In genomic region chr21:44341726-44342458, GRCh38 we compare ENCODE assay signal across 12 cellular contexts. TPM values are rescaled to one million over a fixed set of nuclear protein-coding genes. Genes with fewer than 3 reads are reported as not detected.
DNase-seq lines count a peak whose midpoint lies in the region; ATAC-seq, FAIRE-seq and TF ChIP-seq lines count a peak whose summit lies in the region.
"Not testable (repeated sequence)": the region's sequence is repeated elsewhere in the genome, so short reads cannot be mapped to it uniquely, and the experiment has no call there.
"Had no signal": no experiment of that assay in that cellular context is flagged by ENCODE, and none has a peak within 500 bp of the region (broad histone marks: within the 10 kb centered on the region; RNA-seq: fewer than 3 reads in every experiment).

No MANE protein-coding gene starts in this region.

- TF ChIP-seq POLR2A in K562 (conservative IDR thresholded peaks at IDR 0.05): not testable (repeated sequence)

- in situ Hi-C loops in K562 (cut with MboI): not testable (repeated sequence)

- H3K9me1 ChIP-seq in K562 (ENCODE audit: control insufficient read depth, insufficient read depth, low read length): not testable (repeated sequence)

- intact Hi-C loops in K562 (cut with micrococcal nuclease): not testable (repeated sequence)

- TF ChIP-seq CTCF in K562 (IDR thresholded peaks at IDR 0.05 in 2 of 3, conservative IDR thresholded peaks at IDR 0.05 in 1 of 3; ENCODE audit: insufficient read depth in 2 of 3, low read depth in 1 of 3, low read length in 3 of 3); hepatocyte (IDR thresholded peaks at IDR 0.05; ENCODE audit: poor library complexity); nephron (IDR thresholded peaks at IDR 0.05; ENCODE audit: unreplicated experiment in 3 of 3); progenitor cell of endocrine pancreas (IDR thresholded peaks at IDR 0.05; ENCODE audit: unreplicated experiment): not testable (repeated sequence)

- POLR2A ChIA-PET in K562 (lab: Yijun Ruan, JAX): not testable (repeated sequence)

- H4K20me1 ChIP-seq in K562 (replicated peaks; ENCODE audit: control insufficient read depth, insufficient read depth, low read length); hepatocyte (ENCODE audit: insufficient read depth, poor library complexity, severe bottlenecking): not testable (repeated sequence)

- not testable (repeated sequence) for H3K36me3 ChIP-seq in CD4-positive, CD25-positive, alpha-beta regulatory T cell (ENCODE audit: control insufficient read depth, insufficient read depth, low read length); HUES48 (ENCODE audit: control insufficient read depth, insufficient read depth, low read length); K562 (ENCODE audit: control insufficient read depth, insufficient read depth, low read length); hepatocyte (replicated peaks; ENCODE audit: insufficient read depth, low read depth)

- peaks cover 15% of the 10 kb centered on the region for H3K4me1 ChIP-seq in CD4-positive, CD25-positive, alpha-beta regulatory T cell (ENCODE audit: control insufficient read depth, insufficient read depth, low read length, poor library complexity, severe bottlenecking)
- peaks cover 16% of the 10 kb centered on the region for H3K4me1 ChIP-seq in HUES48 (ENCODE audit: control insufficient read depth, insufficient read depth, low read length)
- H3K4me1 ChIP-seq in K562 (replicated peaks in 1 of 2; ENCODE audit: control insufficient read depth in 2 of 2, insufficient read depth in 2 of 2, low read length in 2 of 2): peaks cover 17 to 22% of the 10 kb centered on the region in 2 experiments; a peak in 4 of 5 replicates
- H3K4me1 ChIP-seq in hepatocyte (ENCODE audit: insufficient read depth): peaks cover 24% of the 10 kb centered on the region

- H3K9ac ChIP-seq in HUES48 (ENCODE audit: low read depth, low read length): not testable (repeated sequence)
- 0 out of 4 replicates have a peak overlapping the region, but pooled peaks of 1 of the 2 experiments have one; percentile 61 for H3K9ac ChIP-seq in K562 (ENCODE audit: insufficient read depth in 1 of 2, low read depth in 2 of 2, low read length in 2 of 2)

- H3K27ac Mint-ChIP-seq in CD4-positive, CD25-positive, alpha-beta regulatory T cell: peak overlapping the region; percentile 64 to 88 (median 73)
- H3K27ac Mint-ChIP-seq in activated T-cell treated with anti-CD3 and anti-CD28 coated beads, Interleukin-2, amount 50 U/mL, for 72 hours: peak overlapping the region; percentile 31
- H3K27ac Mint-ChIP-seq in nephron (peak overlapping the region in 1 of 3 experiments; percentile 31), progenitor cell of endocrine pancreas (peak overlapping the region; percentile 49)

- peaks cover 10 to 27% (median 20%) of the 10 kb centered on the region in 4 donors for H3K4me1 Mint-ChIP-seq in CD4-positive, CD25-positive, alpha-beta regulatory T cell
- H3K4me1 Mint-ChIP-seq in activated T-cell treated with anti-CD3 and anti-CD28 coated beads, Interleukin-2, amount 50 U/mL, for 72 hours (ENCODE audit: low read depth): peaks cover 30% of the 10 kb centered on the region
- peaks cover 24% of the 10 kb centered on the region for H3K4me1 Mint-ChIP-seq in nephron
- H3K4me1 Mint-ChIP-seq in progenitor cell of endocrine pancreas (ENCODE audit: low read depth): peaks cover 19% of the 10 kb centered on the region

- not testable (repeated sequence) for H3K4me3 ChIP-seq in CD4-positive, CD25-positive, alpha-beta regulatory T cell (ENCODE audit: low read depth, low read length); HUES48 (ENCODE audit: low read depth, low read length); K562; hepatocyte

- FAIRE-seq in K562 (lab: Jason Lieb, UNC): not testable (repeated sequence)

- H3K4me2 ChIP-seq in K562 (ENCODE audit: insufficient read depth, low read length); hepatocyte: not testable (repeated sequence)

- not testable (repeated sequence) for H3K9me3 Mint-ChIP-seq in CD4-positive, CD25-positive, alpha-beta regulatory T cell; activated T-cell treated with anti-CD3 and anti-CD28 coated beads, Interleukin-2, amount 50 U/mL, for 72 hours; nephron; progenitor cell of endocrine pancreas (ENCODE audit: low read depth)

- not testable (repeated sequence) for H3K9me3 ChIP-seq in CD4-positive, CD25-positive, alpha-beta regulatory T cell (ENCODE audit: control insufficient read depth in 2 of 2, low read length in 2 of 2); HUES48 (ENCODE audit: control insufficient read depth, insufficient read depth, low read length); K562 (replicated peaks; ENCODE audit: control insufficient read depth, insufficient read depth, low read depth, low read length); hepatocyte (ENCODE audit: low read depth)

- 50% methylated on average over 12 of the region's 12 CpGs for WGBS in K562 (ENCODE audit: insufficient coverage, low coverage, missing lambda C conversion rate)
- 50% methylated on average over 12 of the region's 12 CpGs for WGBS in hepatocyte (ENCODE audit: low lambda C conversion rate, missing lambda C conversion rate)

- CTCF ChIA-PET in K562 (lab: Yijun Ruan, JAX; ENCODE audit: low intra/inter-chr PET ratio): not testable (repeated sequence)

- H3K4me3 Mint-ChIP-seq in CD4-positive, CD25-positive, alpha-beta regulatory T cell: peak overlapping the region in 1 of 4 donors; percentile 47
- not testable (repeated sequence) for H3K4me3 Mint-ChIP-seq in activated T-cell treated with anti-CD3 and anti-CD28 coated beads, Interleukin-2, amount 50 U/mL, for 72 hours; progenitor cell of endocrine pancreas (ENCODE audit: low read depth)
- H3K4me3 Mint-ChIP-seq in nephron: peak overlapping the region; percentile 46 to 69 (median 56)

- not testable (repeated sequence) for H3K27ac ChIP-seq in CD4-positive, CD25-positive, alpha-beta regulatory T cell (ENCODE audit: insufficient read depth, low read length, poor library complexity, severe bottlenecking); K562 (ENCODE audit: extremely low read depth, low read depth, low read length)
- H3K27ac ChIP-seq in HUES48 (ENCODE audit: low read depth, low read length) (peak overlapping the region; percentile 82), hepatocyte (peak overlapping the region; percentile 19)

- H3K9me2 ChIP-seq in hepatocyte (replicated peaks; ENCODE audit: insufficient read depth): not testable (repeated sequence)

- H2AFZ ChIP-seq in K562 (ENCODE audit: low read depth, low read length): peak overlapping the region; percentile 34; the same call in 1 of the 2 replicates
- not testable (repeated sequence) for H2AFZ ChIP-seq in hepatocyte

- not testable (repeated sequence) for BruUV-seq in K562 (replicated peaks; lab: Mats Ljungman, UMichigan)

- not testable (repeated sequence) for DNase-seq in CD4-positive, CD25-positive, alpha-beta regulatory T cell; activated T-cell treated with anti-CD3 and anti-CD28 coated beads, Interleukin-2, amount 50 U/mL, for 72 hours; K562 (ENCODE audit: extremely low read depth in 1 of 4, low spot score in 3 of 4); hepatocyte (ENCODE audit: low spot score); progenitor cell of endocrine pancreas (ENCODE audit: low spot score, unreplicated experiment)

- not testable (repeated sequence) for H3K36me3 Mint-ChIP-seq in CD4-positive, CD25-positive, alpha-beta regulatory T cell; activated T-cell treated with anti-CD3 and anti-CD28 coated beads, Interleukin-2, amount 50 U/mL, for 72 hours (ENCODE audit: insufficient read depth in 2 of 2); nephron (ENCODE audit: low read depth); progenitor cell of endocrine pancreas (ENCODE audit: insufficient read depth)

- not testable (repeated sequence) for TF ChIP-seq RAD21 in K562 (CRISPR knock-in tag; conservative IDR thresholded peaks at IDR 0.05 in 1 of 2, IDR thresholded peaks at IDR 0.05 in 1 of 2)

- not testable (repeated sequence) for TF ChIP-seq EP300 in K562 (IDR thresholded peaks at IDR 0.05; ENCODE audit: low read length)

- peaks cover 13% of the 10 kb centered on the region for H3K27me3 Mint-ChIP-seq in CD4-positive, CD25-positive, alpha-beta regulatory T cell
- not testable (repeated sequence) for H3K27me3 Mint-ChIP-seq in activated T-cell treated with anti-CD3 and anti-CD28 coated beads, Interleukin-2, amount 50 U/mL, for 72 hours (ENCODE audit: low read depth); nephron (ENCODE audit: low read depth); progenitor cell of endocrine pancreas

- H3K27me3 ChIP-seq in CD4-positive, CD25-positive, alpha-beta regulatory T cell (ENCODE audit: control insufficient read depth, insufficient read depth, low read length); HUES48 (ENCODE audit: control insufficient read depth, insufficient read depth, low read length); hepatocyte: not testable (repeated sequence)
- H3K27me3 ChIP-seq in K562 (ENCODE audit: control insufficient read depth in 2 of 2, insufficient read depth in 2 of 2, low read length in 2 of 2): peaks cover 19 to 25% of the 10 kb centered on the region in 2 experiments

- not testable (repeated sequence) for ATAC-seq in CD4-positive, CD25-positive, alpha-beta regulatory T cell (ENCODE audit: low read depth in 2 of 2); activated T-cell treated with anti-CD3 and anti-CD28 coated beads, Interleukin-2, amount 50 U/mL, for 72 hours (replicated peaks in 1 of 2); K562

- H3K79me2 ChIP-seq in K562 (ENCODE audit: control insufficient read depth, insufficient read depth, low read length); hepatocyte: not testable (repeated sequence)

RNA-seq across cellular contexts. Expression of gene CFAP410, which starts 2.7 kb away (rescaled TPM):
- 49.1 TPM for total RNA-seq in CD4-positive, CD25-positive, alpha-beta regulatory T cell
- 10 to 100 TPM; 16.4 to 18.1 (median 17.1) TPM for polyA plus RNA-seq in CD4-positive, CD25-positive, alpha-beta regulatory T cell
- 10 to 100 TPM; 14.5 to 17.2 TPM for total RNA-seq in activated T-cell treated with anti-CD3 and anti-CD28 coated beads, Interleukin-2, amount 50 U/mL, for 72 hours
- total RNA-seq in K562 (2011; cell fraction: chromatin; rRNA removed; ENCODE audit: low replicate concordance): 10.0 and 50.7 TPM in 2 replicates
- 29.3 and 41.0 TPM in 2 replicates for total RNA-seq in K562 (2011; cell fraction: nucleolus; rRNA removed)
- total RNA-seq in K562 (2011; cell fraction: nucleoplasm; rRNA removed): 13.9 and 21.2 TPM in 2 replicates
- total RNA-seq in K562 (2014; rRNA removed) (12.6 and 17.3 TPM in 2 replicates), K562 (2014; rRNA removed; fragmentation: Illumina TruSeq; extraction: Trizol) (0.35 and 0.55 TPM in 2 replicates), K562 (2015; rRNA removed; fragmentation: Illumina TruSeq; extraction: Trizol) (2.6 and 2.7 TPM in 2 replicates), K562 (2021) (7.6 and 8.3 TPM in 2 replicates), hepatocyte (17.1 and 20.3 TPM in 2 replicates), progenitor cell of endocrine pancreas (32.4 and 32.5 TPM in 2 replicates)
- polyA plus RNA-seq in K562 (2011; rRNA removed) (2.3 and 5.5 TPM in 2 replicates), K562 (2014; fragmentation: Illumina TruSeq; extraction: Trizol) (0.52 and 2.1 TPM in 2 replicates), K562 (2014; fragmentation: Nextera tagmentation; extraction: Ambion mirVana) (under 1 TPM; 0.07 to 0.18 TPM), K562 (2014; rRNA removed) (6.5 and 8.1 TPM in 2 replicates), hepatocyte (33.6 and 40.4 TPM in 2 replicates)
- polyA plus RNA-seq in K562 (2011; cell fraction: cytosol; rRNA removed): 5.7 and 16.5 TPM in 2 replicates
- polyA plus RNA-seq in K562 (2011; cell fraction: nucleus; rRNA removed): 37.7 and 66.6 TPM in 2 replicates
- 6.3 and 16.5 TPM in 2 replicates for polyA plus RNA-seq in K562 (2012)
- 0.57 and 0.91 TPM in 2 replicates for polyA minus RNA-seq in K562 (2011; rRNA and poly(A)+ RNA removed)
- 2.2 and 2.5 TPM in 2 replicates for polyA minus RNA-seq in K562 (2011; cell fraction: cytosol; rRNA and poly(A)+ RNA removed)
- polyA minus RNA-seq in K562 (2011; cell fraction: nucleus; rRNA and poly(A)+ RNA removed): 9.4 and 10.2 TPM in 2 replicates

RNA-seq across cellular contexts. Expression of gene TRPM2, which starts 11.5 kb away (rescaled TPM):
- total RNA-seq in CD4-positive, CD25-positive, alpha-beta regulatory T cell: 3.1 TPM
- 1 to 10 TPM in 2 of 4 donors, under 1 TPM in 2; 0.38 to 1.1 (median 0.79) TPM for polyA plus RNA-seq in CD4-positive, CD25-positive, alpha-beta regulatory T cell
- total RNA-seq in activated T-cell treated with anti-CD3 and anti-CD28 coated beads, Interleukin-2, amount 50 U/mL, for 72 hours: 1 to 10 TPM; 2.4 to 3.2 TPM
- 0.09 and 0.42 TPM in 2 replicates for total RNA-seq in K562 (2011; cell fraction: chromatin; rRNA removed; ENCODE audit: low replicate concordance)
- 0.13 and 0.17 TPM in 2 replicates for total RNA-seq in K562 (2011; cell fraction: nucleolus; rRNA removed)
- 0.29 and 0.38 TPM in 2 replicates for total RNA-seq in K562 (2011; cell fraction: nucleoplasm; rRNA removed)
- 1.5 and 2.1 TPM in 2 replicates for total RNA-seq in K562 (2014; rRNA removed)
- 0.29 and 0.33 TPM in 2 replicates for total RNA-seq in K562 (2014; rRNA removed; fragmentation: Illumina TruSeq; extraction: Trizol)
- 2.0 and 2.2 TPM in 2 replicates for total RNA-seq in K562 (2015; rRNA removed; fragmentation: Illumina TruSeq; extraction: Trizol)
- 1.9 and 2.1 TPM in 2 replicates for total RNA-seq in K562 (2021)
- polyA plus RNA-seq in K562 (2011; rRNA removed): 0.34 and 0.36 TPM in 2 replicates
- 0.40 and 1.3 TPM in 2 replicates for polyA plus RNA-seq in K562 (2011; cell fraction: cytosol; rRNA removed)
- polyA plus RNA-seq in K562 (2011; cell fraction: nucleus; rRNA removed): 0.45 and 0.75 TPM in 2 replicates
- 2.1 and 3.8 TPM in 2 replicates for polyA plus RNA-seq in K562 (2012)
- 0.98 and 1.7 TPM in 2 replicates for polyA plus RNA-seq in K562 (2014; fragmentation: Illumina TruSeq; extraction: Trizol)
- not detected for polyA plus RNA-seq in K562 (2014; fragmentation: Nextera tagmentation; extraction: Ambion mirVana)
- polyA plus RNA-seq in K562 (2014; rRNA removed): 0.82 and 2.0 TPM in 2 replicates
- 0.11 and 0.36 TPM in 2 replicates for polyA minus RNA-seq in K562 (2011; rRNA and poly(A)+ RNA removed)
- 0.64 and 1.7 TPM in 2 replicates for polyA minus RNA-seq in K562 (2011; cell fraction: cytosol; rRNA and poly(A)+ RNA removed)
- polyA minus RNA-seq in K562 (2011; cell fraction: nucleus; rRNA and poly(A)+ RNA removed): 0.33 and 0.54 TPM in 2 replicates
- total RNA-seq in hepatocyte: 0.24 and 0.50 TPM in 2 replicates
- 0.25 TPM in 1 of 2 replicates, not detected in the other for polyA plus RNA-seq in hepatocyte
- total RNA-seq in progenitor cell of endocrine pancreas: 0.16 and 0.17 TPM in 2 replicates
- total RNA-seq: HT-29, IMR-90 had no signal
- polyA plus RNA-seq: BJ, IMR-90 had no signal

RNA-seq across cellular contexts. Expression of gene PFKL, which starts 42.0 kb away (rescaled TPM):
- total RNA-seq in CD4-positive, CD25-positive, alpha-beta regulatory T cell: 204 TPM
- polyA plus RNA-seq in CD4-positive, CD25-positive, alpha-beta regulatory T cell: 100 to 1,000 TPM; 125 to 185 (median 157) TPM
- 100 to 1,000 TPM; 104 to 109 TPM for total RNA-seq in activated T-cell treated with anti-CD3 and anti-CD28 coated beads, Interleukin-2, amount 50 U/mL, for 72 hours
- 83.4 and 274 TPM in 2 replicates for total RNA-seq in K562 (2011; cell fraction: chromatin; rRNA removed; ENCODE audit: low replicate concordance)
- total RNA-seq in K562 (2011; cell fraction: nucleolus; rRNA removed): 193 and 201 TPM in 2 replicates
- total RNA-seq in K562 (2011; cell fraction: nucleoplasm; rRNA removed): 97.9 and 105 TPM in 2 replicates
- total RNA-seq in K562 (2014; rRNA removed) (86.9 and 98.3 TPM in 2 replicates), K562 (2014; rRNA removed; fragmentation: Illumina TruSeq; extraction: Trizol) (13.8 and 22.2 TPM in 2 replicates), K562 (2015; rRNA removed; fragmentation: Illumina TruSeq; extraction: Trizol) (45.6 and 45.8 TPM in 2 replicates), K562 (2021) (108 and 124 TPM in 2 replicates), hepatocyte (115 and 140 TPM in 2 replicates), progenitor cell of endocrine pancreas (120 and 132 TPM in 2 replicates)
- polyA plus RNA-seq in K562 (2011; rRNA removed) (50.0 and 84.1 TPM in 2 replicates), K562 (2014; fragmentation: Illumina TruSeq; extraction: Trizol) (37.6 and 65.2 TPM in 2 replicates), K562 (2014; fragmentation: Nextera tagmentation; extraction: Ambion mirVana) (1 to 10 TPM; 1.1 to 3.9 TPM), K562 (2014; rRNA removed) (83.0 and 83.1 TPM in 2 replicates), hepatocyte (191 and 205 TPM in 2 replicates)
- 68.5 and 125 TPM in 2 replicates for polyA plus RNA-seq in K562 (2011; cell fraction: cytosol; rRNA removed)
- 244 and 346 TPM in 2 replicates for polyA plus RNA-seq in K562 (2011; cell fraction: nucleus; rRNA removed)
- polyA plus RNA-seq in K562 (2012): 106 and 149 TPM in 2 replicates
- 29.0 and 37.5 TPM in 2 replicates for polyA minus RNA-seq in K562 (2011; rRNA and poly(A)+ RNA removed)
- 63.7 and 76.3 TPM in 2 replicates for polyA minus RNA-seq in K562 (2011; cell fraction: cytosol; rRNA and poly(A)+ RNA removed)
- 42.3 and 49.5 TPM in 2 replicates for polyA minus RNA-seq in K562 (2011; cell fraction: nucleus; rRNA and poly(A)+ RNA removed)

RNA-seq across cellular contexts. Expression of gene AIRE, which starts 56.2 kb away (rescaled TPM):
- total RNA-seq in CD4-positive, CD25-positive, alpha-beta regulatory T cell: 0.39 TPM
- 1 to 10 TPM in 1 of 4 donors, under 1 TPM in 3; 0.07 to 2.0 (median 0.33) TPM for polyA plus RNA-seq in CD4-positive, CD25-positive, alpha-beta regulatory T cell
- not detected for total RNA-seq in activated T-cell treated with anti-CD3 and anti-CD28 coated beads, Interleukin-2, amount 50 U/mL, for 72 hours
- total RNA-seq in K562 (2011; cell fraction: chromatin; rRNA removed; ENCODE audit: low replicate concordance): 0.18 TPM in 1 of 2 replicates, not detected in the other
- total RNA-seq in K562 (2011; cell fraction: nucleolus; rRNA removed): not detected in 2 replicates
- not detected in 2 replicates for total RNA-seq in K562 (2011; cell fraction: nucleoplasm; rRNA removed)
- total RNA-seq in K562 (2014; rRNA removed) (not detected in 2 replicates), K562 (2014; rRNA removed; fragmentation: Illumina TruSeq; extraction: Trizol) (not detected in 2 replicates), K562 (2015; rRNA removed; fragmentation: Illumina TruSeq; extraction: Trizol) (not detected in 2 replicates), K562 (2021) (not detected in 2 replicates), hepatocyte (1.00 and 1.3 TPM in 2 replicates), progenitor cell of endocrine pancreas (not detected in 2 replicates)
- polyA plus RNA-seq in K562 (2011; rRNA removed) (not detected in 2 replicates), K562 (2014; fragmentation: Illumina TruSeq; extraction: Trizol) (not detected in 2 replicates), K562 (2014; fragmentation: Nextera tagmentation; extraction: Ambion mirVana) (under 1 TPM in 1 of 2 experiments, not detected in 1; 0.01 TPM), K562 (2014; rRNA removed) (not detected in 2 replicates), hepatocyte (0.32 and 0.42 TPM in 2 replicates)
- not detected in 2 replicates for polyA plus RNA-seq in K562 (2011; cell fraction: cytosol; rRNA removed)
- not detected in 2 replicates for polyA plus RNA-seq in K562 (2011; cell fraction: nucleus; rRNA removed)
- 0.01 TPM in 1 of 2 replicates, not detected in the other for polyA plus RNA-seq in K562 (2012)
- not detected in 2 replicates for polyA minus RNA-seq in K562 (2011; rRNA and poly(A)+ RNA removed)
- not detected in 2 replicates for polyA minus RNA-seq in K562 (2011; cell fraction: cytosol; rRNA and poly(A)+ RNA removed)
- polyA minus RNA-seq in K562 (2011; cell fraction: nucleus; rRNA and poly(A)+ RNA removed): not detected in 2 replicates
- total RNA-seq: Daoy, HT-29, IMR-90, PC-3 had no signal
